8 cellular contexts compared by ENCODE assay signal in the genomic region with DNA sequence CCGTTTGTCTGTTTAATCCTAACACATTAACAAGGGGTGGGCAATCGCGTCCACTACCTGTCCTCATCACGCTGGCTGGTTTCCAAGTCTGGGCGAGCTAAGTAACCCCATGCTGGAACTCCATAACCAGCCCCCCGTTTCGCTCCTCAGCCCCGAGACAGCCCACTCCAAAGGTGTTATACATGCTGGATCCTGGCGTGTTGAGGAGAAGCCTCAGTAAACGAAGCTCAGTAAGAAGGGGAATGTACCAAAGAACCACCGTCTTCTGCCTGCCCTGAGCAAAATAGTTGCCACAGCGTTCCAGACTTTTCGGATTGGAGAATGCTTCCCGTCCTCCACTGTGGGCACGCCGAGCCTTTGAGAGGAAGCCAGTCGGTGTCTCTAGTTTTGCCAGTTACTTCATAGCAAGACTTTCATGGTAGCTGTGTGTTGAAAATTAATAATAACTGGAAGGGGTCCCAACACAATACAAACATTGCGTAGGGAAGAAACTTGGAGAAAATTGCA. TPM values are rescaled to one million over a fixed set of nuclear protein-coding genes. Genes with fewer than 3 reads are reported as not detected.
DNase-seq lines count a peak whose midpoint lies in the region; ATAC-seq and TF ChIP-seq lines count a peak whose summit lies in the region.

No MANE protein-coding gene starts in this region.

- TF ChIP-seq CTCF in body of pancreas (IDR thresholded peaks at IDR 0.05), result no peak
- TF ChIP-seq CTCF in lower lobe of right lung (IDR thresholded peaks at IDR 0.05), result no peak
- TF ChIP-seq CTCF in transverse colon (IDR thresholded peaks at IDR 0.05), result no peak

- no peaks in the 10 kb centered on the region for H3K36me3 ChIP-seq in body of pancreas (replicated peaks in 1 of 2; ENCODE audit: insufficient read depth in 1 of 2, low read depth in 2 of 2)
- H3K36me3 ChIP-seq in lower lobe of right lung, result no peaks in the 10 kb centered on the region
- no peaks in the 10 kb centered on the region for H3K36me3 ChIP-seq in transverse colon

- H3K9me3 ChIP-seq in body of pancreas (no peaks in the 10 kb centered on the region), lower lobe of right lung (no peaks in the 10 kb centered on the region), transverse colon (no peaks in the 10 kb centered on the region)

- no peaks in the 10 kb centered on the region for H3K9me3 Mint-ChIP-seq in stimulated activated naive CD8-positive, alpha-beta T cell treated with anti-CD3 and anti-CD28 coated beads, Interleukin-15, Interleukin-2, amounts not matched to agents 100 ng/mL and 50 ng/mL, for 24 hours

- whole genome bisulfite sequencing in body of pancreas, 2 donors, result 9 to 12% methylated on average over 18 of the region's 18 CpGs
- 35 to 68% methylated on average over 2 to 18 of the region's 18 CpGs for WGBS in transverse colon (ENCODE audit: low coverage in 1 of 2), 2 donors

- TF ChIP-seq POLR2A in body of pancreas (IDR thresholded peaks at IDR 0.05) (peak in 2 of 3 donors; percentile 2 to 8), transverse colon (IDR thresholded peaks at IDR 0.05) (no peak)

- H3K4me3 Mint-ChIP-seq in stimulated activated naive CD8-positive, alpha-beta T cell treated with anti-CD3 and anti-CD28 coated beads, Interleukin-15, Interleukin-2, amounts not matched to agents 100 ng/mL and 50 ng/mL, for 24 hours, result peak overlapping the region; percentile 61

- intact Hi-C loops in body of pancreas (cut with DNase I), result no loop called here
- intact Hi-C loops in lower lobe of right lung (cut with DNase I), result no loop called here
- intact Hi-C loops in transverse colon (cut with DNase I; ENCODE audit: low total_unique reads), result loop anchor here (10.0 kb wide), 1 partner anchor 45 kb away; the partner anchor contains the start of genes ACACA and TADA2A

- in situ Hi-C loops in transverse colon (cut with MboI; ENCODE audit: low pct_ligation_motif_present in 1 of 4, low pct_unique_long_range_greater_than_20kb in 1 of 4, low sequenced_read_pairs in 3 of 4), result no loop called here

- H3K4me1 ChIP-seq in body of pancreas (peaks cover 36% of the 10 kb centered on the region), lower lobe of right lung (peaks cover 26% of the 10 kb centered on the region), transverse colon (peaks cover 6 to 34% (median 21%) of the 10 kb centered on the region in 4 donors)

- H3K27me3 ChIP-seq in body of pancreas, result no peaks in the 10 kb centered on the region
- no peaks in the 10 kb centered on the region for H3K27me3 ChIP-seq in lower lobe of right lung (ENCODE audit: low read depth)
- H3K27me3 ChIP-seq in transverse colon, result no peaks in the 10 kb centered on the region

- no peak for DNase-seq in stimulated activated naive CD8-positive, alpha-beta T cell treated with anti-CD3 and anti-CD28 coated beads, Interleukin-15, Interleukin-2, amounts not matched to agents 100 U/mL and 50 U/mL, for 24 hours
- DNase-seq in body of pancreas (no peak), lower lobe of right lung (no peak), transverse colon (peak; percentile 8)
- no peak for DNase-seq in activated CD8-positive, alpha-beta memory T cell treated with anti-CD3 and anti-CD28 coated beads, Interleukin-2, amount 50 U/mL, for 48 hours

- H3K4me1 Mint-ChIP-seq in stimulated activated naive CD8-positive, alpha-beta T cell treated with anti-CD3 and anti-CD28 coated beads, Interleukin-15, Interleukin-2, amounts not matched to agents 100 ng/mL and 50 ng/mL, for 24 hours (ENCODE audit: low read depth), result peaks cover 23% of the 10 kb centered on the region

- no peaks in the 10 kb centered on the region for H3K27me3 Mint-ChIP-seq in stimulated activated naive CD8-positive, alpha-beta T cell treated with anti-CD3 and anti-CD28 coated beads, Interleukin-15, Interleukin-2, amounts not matched to agents 100 ng/mL and 50 ng/mL, for 24 hours

- H3K27ac ChIP-seq in body of pancreas (peak overlapping the region; percentile 71 to 88 (median 85)), lower lobe of right lung (peak overlapping the region; percentile 88), transverse colon (peak overlapping the region; percentile 88 to 91 (median 90))

- no peak for TF ChIP-seq EP300 in transverse colon (IDR thresholded peaks at IDR 0.05; ENCODE audit: low read depth)

- H3K36me3 Mint-ChIP-seq in stimulated activated naive CD8-positive, alpha-beta T cell treated with anti-CD3 and anti-CD28 coated beads, Interleukin-15, Interleukin-2, amounts not matched to agents 100 ng/mL and 50 ng/mL, for 24 hours (ENCODE audit: low read depth), result peaks cover 15% of the 10 kb centered on the region

- peak overlapping the region in 1 of 2 donors; percentile 9 for H3K4me3 ChIP-seq in body of pancreas
- H3K4me3 ChIP-seq in lower lobe of right lung, result peak overlapping the region; percentile 94
- H3K4me3 ChIP-seq in transverse colon, result peak overlapping the region; percentile 48 to 95 (median 78)

- no peak for ATAC-seq in stimulated activated naive CD8-positive, alpha-beta T cell treated with anti-CD3 and anti-CD28 coated beads, Interleukin-15, Interleukin-2, amounts not matched to agents 100 U/mL and 50 U/mL, for 24 hours
- no peak for ATAC-seq in body of pancreas
- ATAC-seq in lower lobe of right lung, result peak in 1 of 2 donors; percentile 2
- ATAC-seq in GM18519 (IDR thresholded peaks at IDR 0.05; ENCODE audit: low FRiP score, unreplicated experiment), result no peak
- ATAC-seq in GM21717 (IDR thresholded peaks at IDR 0.05; ENCODE audit: unreplicated experiment), result no peak

- H3K27ac Mint-ChIP-seq in stimulated activated naive CD8-positive, alpha-beta T cell treated with anti-CD3 and anti-CD28 coated beads, Interleukin-15, Interleukin-2, amounts not matched to agents 100 ng/mL and 50 ng/mL, for 24 hours, result peak overlapping the region; percentile 83

RNA-seq across cellular contexts. Expression of gene C17orf78, which starts 16.1 kb away (rescaled TPM):
- total RNA-seq in body of pancreas (not detected), lower lobe of right lung (not detected), transverse colon (not detected)

RNA-seq across cellular contexts. Expression of gene ACACA, which starts 46.9 kb away (rescaled TPM):
- total RNA-seq in body of pancreas (10 to 100 TPM in 1 of 2 donors, 1 to 10 TPM in 1; 9.1 to 49.1 TPM), lower lobe of right lung (132 TPM), transverse colon (100 to 1,000 TPM in 1 of 4 donors, 10 to 100 TPM in 3; 21.7 to 173 (median 23.9) TPM)

RNA-seq across cellular contexts. Expression of gene TADA2A, which starts 47.0 kb away (rescaled TPM):
- total RNA-seq in body of pancreas (10 to 100 TPM in 1 of 2 donors, 1 to 10 TPM in 1; 9.9 to 13.5 TPM), lower lobe of right lung (20.5 TPM), transverse colon (10 to 100 TPM in 2 of 4 donors, 1 to 10 TPM in 2; 8.3 to 26.6 (median 12.4) TPM)
